Comparison of ENCODE assay signal across 18 cellular contexts in the genomic region with DNA sequence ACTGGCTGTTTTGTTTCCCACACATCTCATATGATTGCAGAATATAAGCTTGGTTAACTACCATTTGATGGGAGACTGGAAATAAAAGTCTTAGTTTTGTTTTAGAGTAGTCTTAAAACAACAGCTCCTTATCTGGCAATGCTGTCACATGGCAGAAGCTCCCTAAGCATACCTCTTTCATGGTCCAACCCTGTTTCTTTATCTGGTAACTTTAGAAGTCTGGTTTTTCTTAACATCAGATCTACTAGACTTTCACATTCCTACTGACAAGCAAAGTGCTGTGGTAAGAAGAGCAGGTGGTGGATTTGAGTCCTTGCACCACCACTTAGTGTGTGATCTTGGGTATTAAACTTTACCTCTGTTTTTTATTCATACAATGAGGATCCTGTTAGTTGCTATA.
"Had no signal": no experiment of that assay in that cellular context is flagged by ENCODE, and none has a peak within 500 bp of the region (broad histone marks: within the 10 kb centered on the region; RNA-seq: fewer than 3 reads in every experiment).

No MANE protein-coding gene starts in this region.

- H3K9me3 Mint-ChIP-seq: activated B cell treated with CpG ODN at 0.5 μM for 24 hours; activated CD4-positive, alpha-beta T cell treated with anti-CD3 and anti-CD28 coated beads, Interleukin-2, amount 10 ng/mL, durations not matched to agents 24 days and 14 days; activated naive CD8-positive, alpha-beta T cell treated with anti-CD3 and anti-CD28 coated beads, Interleukin-2, amount 10 ng/mL, durations not matched to agents 7 days and 5 days; nephron; T-cell had no signal

- H3K4me1 Mint-ChIP-seq: activated B cell treated with CpG ODN at 0.5 μM for 24 hours; activated CD4-positive, alpha-beta T cell treated with anti-CD3 and anti-CD28 coated beads, Interleukin-2, amount 10 ng/mL, durations not matched to agents 24 days and 14 days; activated naive CD8-positive, alpha-beta T cell treated with anti-CD3 and anti-CD28 coated beads, Interleukin-2, amount 10 ng/mL, durations not matched to agents 7 days and 5 days had no signal

- DNase-seq: activated B cell treated with CpG ODN at 0.5 μM for 24 hours; activated CD4-positive, alpha-beta T cell treated with anti-CD3 and anti-CD28 coated beads, Interleukin-2, amount 10 ng/mL, durations not matched to agents 24 days and 14 days; activated CD8-positive, alpha-beta memory T cell treated with anti-CD3 and anti-CD28 coated beads for 24 hours; activated naive CD8-positive, alpha-beta T cell treated with anti-CD3 and anti-CD28 coated beads, Interleukin-2, amount 10 ng/mL, durations not matched to agents 7 days and 5 days; anterior cingulate cortex; dermis blood vessel endothelial cell; left lung; mammary epithelial cell; nucleus accumbens; stimulated activated CD4-positive, alpha-beta T cell treated with anti-CD3 and anti-CD28 coated beads, Interleukin-4, amount 100 ng/mL, for 24 hours; stimulated activated naive CD4-positive, alpha-beta T cell; T-cell had no signal

- H3K27me3 ChIP-seq: breast epithelium, left lung, tibial nerve, vagina had no signal

- H3K4me3 ChIP-seq: breast epithelium, left lung, tibial nerve, vagina had no signal

- H3K4me3 Mint-ChIP-seq: activated B cell treated with CpG ODN at 0.5 μM for 24 hours; activated CD4-positive, alpha-beta T cell treated with anti-CD3 and anti-CD28 coated beads, Interleukin-2, amount 10 ng/mL, durations not matched to agents 24 days and 14 days; activated naive CD8-positive, alpha-beta T cell treated with anti-CD3 and anti-CD28 coated beads, Interleukin-2, amount 10 ng/mL, durations not matched to agents 7 days and 5 days; nephron; T-cell had no signal

- H3K27me3 Mint-ChIP-seq: activated B cell treated with CpG ODN at 0.5 μM for 24 hours; activated CD4-positive, alpha-beta T cell treated with anti-CD3 and anti-CD28 coated beads, Interleukin-2, amount 10 ng/mL, durations not matched to agents 24 days and 14 days; activated naive CD8-positive, alpha-beta T cell treated with anti-CD3 and anti-CD28 coated beads, Interleukin-2, amount 10 ng/mL, durations not matched to agents 7 days and 5 days; T-cell had no signal

- H3K4me1 ChIP-seq: breast epithelium, left lung, vagina had no signal

- H3K36me3 ChIP-seq: breast epithelium, left lung, tibial nerve, vagina had no signal

- ATAC-seq: left lung, T-cell had no signal

- H3K9me3 ChIP-seq: breast epithelium, left lung, tibial nerve, vagina had no signal

- FAIRE-seq: keratinocyte had no signal

- H3K27ac ChIP-seq: breast epithelium, epithelial cell of prostate, left lung, tibial nerve, vagina had no signal

- H3K27ac Mint-ChIP-seq: activated B cell treated with CpG ODN at 0.5 μM for 24 hours; activated CD4-positive, alpha-beta T cell treated with anti-CD3 and anti-CD28 coated beads, Interleukin-2, amount 10 ng/mL, durations not matched to agents 24 days and 14 days; activated naive CD8-positive, alpha-beta T cell treated with anti-CD3 and anti-CD28 coated beads, Interleukin-2, amount 10 ng/mL, durations not matched to agents 7 days and 5 days; nephron; T-cell had no signal
